In genomic region chrX:19593684-19594083, GRCh38 we compare ENCODE assay signal across 8 cellular contexts.
DNase-seq lines count a peak whose midpoint lies in the region; ATAC-seq, FAIRE-seq and TF ChIP-seq lines count a peak whose summit lies in the region.

No MANE protein-coding gene starts in this region.

- CTCF ChIA-PET in A673 (lab: Charles Lee): interaction anchor here (0.6 to 1.5 kb wide), 3 partner anchors 295 to 704 kb away, joined by 3 to 5 read pairs (median 4); no protein-coding TSS in a partner anchor
- CTCF ChIA-PET in K562 (lab: Yijun Ruan, JAX; ENCODE audit: low intra/inter-chr PET ratio): no interaction called here
- CTCF ChIA-PET in HepG2 (lab: Yijun Ruan, JAX; ENCODE audit: low intra/inter-chr PET ratio, low total read pairs): no interaction called here

- H3K4me1 ChIP-seq in A673 (ENCODE audit: insufficient read depth, low read length, poor library complexity, severe bottlenecking): peaks cover 6% of the 10 kb centered on the region
- no peaks in the 10 kb centered on the region; a peak in 1 of 5 replicates for H3K4me1 ChIP-seq in K562 (replicated peaks in 1 of 2; ENCODE audit: control insufficient read depth in 2 of 2, insufficient read depth in 2 of 2, low read length in 2 of 2)
- H3K4me1 ChIP-seq in HepG2 (ENCODE audit: insufficient read depth, low read length): no peaks in the 10 kb centered on the region

- H3K27ac ChIP-seq in A673 (ENCODE audit: low read depth, low read length, poor library complexity, severe bottlenecking): no peak overlapping the region
- H3K27ac ChIP-seq in K562 (ENCODE audit: extremely low read depth, low read depth, low read length): no peak overlapping the region
- no peak overlapping the region for H3K27ac ChIP-seq in HepG2 (ENCODE audit: extremely low read length, insufficient read depth, low read length)

- H3K9me3 ChIP-seq in A673 (ENCODE audit: low read depth, low read length, poor library complexity, severe bottlenecking): no peaks in the 10 kb centered on the region
- H3K9me3 ChIP-seq in K562 (replicated peaks; ENCODE audit: control insufficient read depth, insufficient read depth, low read depth, low read length): no peaks in the 10 kb centered on the region
- H3K9me3 ChIP-seq in HepG2 (ENCODE audit: low read length): no peaks in the 10 kb centered on the region

- TF ChIP-seq RAD21 in K562 (CRISPR knock-in tag; conservative IDR thresholded peaks at IDR 0.05 in 1 of 2, IDR thresholded peaks at IDR 0.05 in 1 of 2) (peak; percentile 55 to 75), HepG2 (CRISPR knock-in tag; IDR thresholded peaks at IDR 0.05) (no peak)

- DNase-seq in A673 (ENCODE audit: low spot score): peak; percentile 72
- peak; percentile 50 for DNase-seq in DMS53 (lab: John Stamatoyannopoulos, UW)
- DNase-seq in NCI-H345 treated with DMSO at 0.1 percent for 48 hours (lab: John Stamatoyannopoulos, UW; ENCODE audit: unreplicated experiment): peak; percentile 6
- peak in 3 of 4 experiments; percentile 7 to 20 (median 13) for DNase-seq in K562 (ENCODE audit: extremely low read depth in 1 of 4, low spot score in 3 of 4)
- DNase-seq in HepG2 (ENCODE audit: low spot score): peak; percentile 9
- no peak for DNase-seq in mesenteric fat pad (ENCODE audit: low spot score)

- intact Hi-C loops in A673 (cut with micrococcal nuclease; ENCODE audit: unreplicated experiment) (loop anchor here (1.0 to 10.0 kb wide), 2 partner anchors 295 to 471 kb away; no protein-coding TSS in a partner anchor), K562 (cut with micrococcal nuclease) (loop anchor here (5.0 to 10.0 kb wide), 2 partner anchors 141 to 294 kb away; partner anchors contain the start of gene SH3KBP1), HepG2 (cut with micrococcal nuclease; ENCODE audit: unreplicated experiment) (no loop called here)

- TF ChIP-seq CTCF in A673 (conservative IDR thresholded peaks at IDR 0.05; ENCODE audit: low read depth, low read length): peak; percentile 64
- peak; percentile 17 to 59 (median 35); a peak in 4 of 6 replicates for TF ChIP-seq CTCF in K562 (IDR thresholded peaks at IDR 0.05 in 2 of 3, conservative IDR thresholded peaks at IDR 0.05 in 1 of 3; ENCODE audit: insufficient read depth in 2 of 3, low read depth in 1 of 3, low read length in 3 of 3)
- no peak for TF ChIP-seq CTCF in HepG2 (CRISPR knock-in tag; IDR thresholded peaks at IDR 0.05)

- H2AFZ ChIP-seq in K562 (ENCODE audit: low read depth, low read length) (no peak overlapping the region), HepG2 (ENCODE audit: low read length) (no peak overlapping the region)

- no peak for TF ChIP-seq EP300 in K562 (IDR thresholded peaks at IDR 0.05; ENCODE audit: low read length)
- TF ChIP-seq EP300 in HepG2 (IDR thresholded peaks at IDR 0.05; ENCODE audit: low read depth in 2 of 2, low read length in 2 of 2): no peak
- no peak for TF ChIP-seq EP300 in HepG2 (CRISPR knock-in tag; IDR thresholded peaks at IDR 0.05; ENCODE audit: borderline replicate concordance)

- POLR2A ChIA-PET in A673 (lab: Charles Lee; ENCODE audit: low non-redundant PET) (no interaction called here), K562 (lab: Yijun Ruan, JAX) (interaction anchor here (1.1 kb wide), 1 partner anchor 20 kb away, joined by 3 read pairs; no protein-coding TSS in a partner anchor), HepG2 (lab: Yijun Ruan, JAX) (no interaction called here)

- BruUV-seq in A673 (replicated peaks; lab: Mats Ljungman, UMichigan): no TSS peak
- BruUV-seq in K562 (replicated peaks; lab: Mats Ljungman, UMichigan): no TSS peak
- no TSS peak for BruUV-seq in HepG2 (replicated peaks; lab: Mats Ljungman, UMichigan)

- 0% methylated on average over 2 of the region's 2 CpGs for WGBS in K562 (ENCODE audit: insufficient coverage, low coverage, missing lambda C conversion rate)
- WGBS in HepG2 (ENCODE audit: low lambda C conversion rate): 78% methylated on average over 2 of the region's 2 CpGs

- FAIRE-seq in K562 (lab: Jason Lieb, UNC) (no peak), HepG2 (lab: Jason Lieb, UNC) (no peak)

- ATAC-seq in K562: no peak
- ATAC-seq in HepG2: no peak
- no peak for ATAC-seq in HG03457 (IDR thresholded peaks at IDR 0.05; ENCODE audit: unreplicated experiment)
- no peak for ATAC-seq in HG03175 (IDR thresholded peaks at IDR 0.05; ENCODE audit: unreplicated experiment)

- H3K9ac ChIP-seq in K562 (ENCODE audit: insufficient read depth in 1 of 2, low read depth in 2 of 2, low read length in 2 of 2): no peak overlapping the region
- H3K9ac ChIP-seq in HepG2 (ENCODE audit: insufficient read depth, low read depth, low read length): no peak overlapping the region

- H3K4me3 ChIP-seq in A673 (ENCODE audit: low read depth, low read length, poor library complexity, severe bottlenecking) (no peak overlapping the region), K562 (no peak overlapping the region), HepG2 (replicated peaks in 1 of 3; ENCODE audit: insufficient read depth in 1 of 3, low read depth in 2 of 3, low read length in 3 of 3) (no peak overlapping the region)

- H3K4me2 ChIP-seq in K562 (ENCODE audit: insufficient read depth, low read length): no peak overlapping the region
- H3K4me2 ChIP-seq in HepG2 (ENCODE audit: low read depth, low read length): no peak overlapping the region

- no peaks in the 10 kb centered on the region for H3K27me3 ChIP-seq in A673 (replicated peaks; ENCODE audit: insufficient read depth, low read depth, low read length, poor library complexity)
- peaks cover 0 to 5% of the 10 kb centered on the region in 2 experiments; a peak in 2 of 5 replicates for H3K27me3 ChIP-seq in K562 (ENCODE audit: control insufficient read depth in 2 of 2, insufficient read depth in 2 of 2, low read length in 2 of 2)
- H3K27me3 ChIP-seq in HepG2 (ENCODE audit: control insufficient read depth in 1 of 2, insufficient read depth in 2 of 2, low read length in 2 of 2): no peaks in the 10 kb centered on the region

- H3K36me3 ChIP-seq in A673 (ENCODE audit: insufficient read depth, low read length, poor library complexity, severe bottlenecking) (no peaks in the 10 kb centered on the region), K562 (ENCODE audit: control insufficient read depth, insufficient read depth, low read length) (no peaks in the 10 kb centered on the region), HepG2 (replicated peaks in 1 of 2; ENCODE audit: control insufficient read depth in 1 of 2, insufficient read depth in 2 of 2, low read length in 2 of 2) (peaks cover 0 to 6% of the 10 kb centered on the region in 2 experiments; a peak in 1 of 5 replicates)

- H3K9me1 ChIP-seq in K562 (ENCODE audit: control insufficient read depth, insufficient read depth, low read length): no peaks in the 10 kb centered on the region

- TF ChIP-seq POLR2A in K562 (conservative IDR thresholded peaks at IDR 0.05): no peak
- TF ChIP-seq POLR2A in HepG2 (IDR thresholded peaks at IDR 0.05; ENCODE audit: insufficient read depth in 1 of 2, low read depth in 2 of 2, low read length in 2 of 2): no peak

- in situ Hi-C loops in K562 (cut with MboI) (no loop called here), HepG2 (cut with HindIII; ENCODE audit: extremely low pct_ligation_motif_present, low pct_unique_long_range_greater_than_20kb) (no loop called here)

- H4K20me1 ChIP-seq in K562 (replicated peaks; ENCODE audit: control insufficient read depth, insufficient read depth, low read length): 0 out of 2 replicates have a peak, but pooled peaks cover 4% of the 10 kb centered on the region
- no peaks in the 10 kb centered on the region for H4K20me1 ChIP-seq in HepG2 (ENCODE audit: insufficient read depth, low read length)

- H3K79me2 ChIP-seq in K562 (ENCODE audit: control insufficient read depth, insufficient read depth, low read length) (no peaks in the 10 kb centered on the region), HepG2 (ENCODE audit: insufficient read depth, low read length) (no peaks in the 10 kb centered on the region)

TF ChIP-seq in K562, 482 proteins besides CTCF, POLR2A, EP300 and RAD21 (continues in another document):
- peak; percentile 42; the same call in 1 of the 2 replicates for TF ChIP-seq DEAF1 (CRISPR knock-in tag; IDR thresholded peaks at IDR 0.05)

TF ChIP-seq in HepG2, 621 proteins besides CTCF, POLR2A, EP300 and RAD21:
- TF ChIP-seq ZNF83 (CRISPR knock-in tag; IDR thresholded peaks at IDR 0.05; ENCODE audit: borderline replicate concordance): no peak
- no peak for TF ChIP-seq TEAD3 (CRISPR knock-in tag; optimal IDR thresholded peaks at IDR 0.05; ENCODE audit: borderline replicate concordance)
- peak; percentile 29 for TF ChIP-seq STAG1 (CRISPR knock-in tag; IDR thresholded peaks at IDR 0.05)
- no peak for TF ChIP-seq GATA4 (IDR thresholded peaks at IDR 0.05; ENCODE audit: borderline replicate concordance, low read depth)
- TF ChIP-seq ZNF207 (IDR thresholded peaks at IDR 0.05; ENCODE audit: borderline replicate concordance): no peak
- TF ChIP-seq ATF7 (IDR thresholded peaks at IDR 0.05): no peak
- no peak for TF ChIP-seq ATF7 (CRISPR knock-in tag; IDR thresholded peaks at IDR 0.05)
- TF ChIP-seq ZNF460 (CRISPR knock-in tag; IDR thresholded peaks at IDR 0.05; ENCODE audit: borderline replicate concordance): no peak
- no peak for TF ChIP-seq ZSCAN9 (CRISPR knock-in tag; IDR thresholded peaks at IDR 0.05; ENCODE audit: borderline replicate concordance)
TF ChIP-seq in HepG2: peak in this region for 1.
